In genomic region chr4:147633113-147633512, GRCh38 we compare ENCODE assay signal across 25 cellular contexts. TPM values are rescaled to one million over a fixed set of nuclear protein-coding genes. Genes with fewer than 3 reads are reported as not detected.
A peak's percentile ranks its signal among the peaks of the same experiment; 100 is the strongest.
DNase-seq lines count a peak whose midpoint lies in the region; ATAC-seq and TF ChIP-seq lines count a peak whose summit lies in the region.
"Had no signal": no experiment of that assay in that cellular context is flagged by ENCODE, and none has a peak within 500 bp of the region (broad histone marks: within the 10 kb centered on the region; RNA-seq: fewer than 3 reads in every experiment).

No MANE protein-coding gene starts in this region.

- H3K27me3 Mint-ChIP-seq in T-helper 17 cell: no peaks in the 10 kb centered on the region
- H3K27me3 Mint-ChIP-seq: CD4-positive, CD25-positive, alpha-beta regulatory T cell; naive thymus-derived CD8-positive, alpha-beta T cell had no signal

- peaks cover 100% of the 10 kb centered on the region for H3K36me3 Mint-ChIP-seq in stimulated activated effector memory CD8-positive, alpha-beta T cell treated with anti-CD3 and anti-CD28 coated beads, Interleukin-12 subunit alpha, Interleukin-12 subunit beta, amount 100 ng/mL, for 72 hours
- H3K36me3 Mint-ChIP-seq in T-helper 17 cell (ENCODE audit: low read depth): peaks cover 4% of the 10 kb centered on the region

- H3K4me1 Mint-ChIP-seq in stimulated activated effector memory CD8-positive, alpha-beta T cell treated with anti-CD3 and anti-CD28 coated beads, Interleukin-12 subunit alpha, Interleukin-12 subunit beta, amount 100 ng/mL, for 72 hours: no peaks in the 10 kb centered on the region
- H3K4me1 Mint-ChIP-seq in T-helper 17 cell: no peaks in the 10 kb centered on the region

- H3K9me3 ChIP-seq in T-helper 17 cell (ENCODE audit: control insufficient read depth, low read length, poor library complexity, severe bottlenecking): no peaks in the 10 kb centered on the region
- H3K9me3 ChIP-seq: testis had no signal

- DNase-seq in HCEC 1CT (peak; percentile 80), astrocyte of the spinal cord (ENCODE audit: low read depth, low spot score) (peak; percentile 24), iris pigment epithelial cell (ENCODE audit: low read depth) (peak; percentile 94), NCI-H2029 (lab: John Stamatoyannopoulos, UW) (no peak), T-helper 17 cell (no peak), DMS 273 (lab: John Stamatoyannopoulos, UW; ENCODE audit: unreplicated experiment) (no peak)
- no peak for DNase-seq in stimulated activated effector memory CD8-positive, alpha-beta T cell treated with anti-CD3 and anti-CD28 coated beads, Interleukin-12 subunit alpha, Interleukin-12 subunit beta, amount 100 ng/mL, for 72 hours (ENCODE audit: low spot score in 2 of 2)
- DNase-seq: activated CD4-positive, CD25-positive, alpha-beta regulatory T cell treated with anti-CD3 and anti-CD28 coated beads, Interleukin-2, amount 50 U/mL, for 72 hours; activated naive CD4-positive, alpha-beta T cell treated with Interleukin-2 at 50 U/mL for 16 hours; activated T-cell treated with anti-CD3 and anti-CD28 coated beads, Interleukin-2, amount 50 U/mL, for 4 hours; amygdala; CD4-positive, CD25-positive, alpha-beta regulatory T cell; dermis blood vessel endothelial cell; DMS 273 treated with DMSO at 0.1 percent for 48 hours; heart left ventricle; KG1; left colon; naive thymus-derived CD8-positive, alpha-beta T cell; NCI-H146; NCI-H526; retina; stimulated activated CD4-positive, alpha-beta T cell treated with anti-CD3 and anti-CD28 coated beads, Interleukin-4, amount 100 ng/mL, for 1 hour; stimulated activated naive CD4-positive, alpha-beta T cell treated with Interleukin-2 at 50 U/mL for 16 hours; testis had no signal

- no peak overlapping the region for H3K4me3 ChIP-seq in astrocyte of the spinal cord (ENCODE audit: low read depth, low read length)
- H3K4me3 ChIP-seq: heart left ventricle, testis had no signal

- peak overlapping the region; percentile 52 for H3K27ac Mint-ChIP-seq in stimulated activated effector memory CD8-positive, alpha-beta T cell treated with anti-CD3 and anti-CD28 coated beads, Interleukin-12 subunit alpha, Interleukin-12 subunit beta, amount 100 ng/mL, for 72 hours
- H3K27ac Mint-ChIP-seq in T-helper 17 cell: no peak overlapping the region

- in situ Hi-C loops in astrocyte of the spinal cord (cut with HindIII; ENCODE audit: low sequenced_read_pairs): no loop called here

- H3K9me3 Mint-ChIP-seq in stimulated activated effector memory CD8-positive, alpha-beta T cell treated with anti-CD3 and anti-CD28 coated beads, Interleukin-12 subunit alpha, Interleukin-12 subunit beta, amount 100 ng/mL, for 72 hours: no peaks in the 10 kb centered on the region
- H3K9me3 Mint-ChIP-seq: activated T-cell treated with anti-CD3 and anti-CD28 coated beads, Interleukin-2, amount 50 U/mL, for 4 hours had no signal

- TF ChIP-seq CTCF in astrocyte of the spinal cord (IDR thresholded peaks at IDR 0.05; ENCODE audit: low read depth, low read length): no peak

- H3K4me3 Mint-ChIP-seq in stimulated activated effector memory CD8-positive, alpha-beta T cell treated with anti-CD3 and anti-CD28 coated beads, Interleukin-12 subunit alpha, Interleukin-12 subunit beta, amount 100 ng/mL, for 72 hours: no peak overlapping the region
- no peak overlapping the region for H3K4me3 Mint-ChIP-seq in T-helper 17 cell
- H3K4me3 Mint-ChIP-seq: activated T-cell treated with anti-CD3 and anti-CD28 coated beads, Interleukin-2, amount 50 U/mL, for 4 hours; CD4-positive, CD25-positive, alpha-beta regulatory T cell; naive thymus-derived CD8-positive, alpha-beta T cell had no signal

- ATAC-seq in stimulated activated effector memory CD8-positive, alpha-beta T cell treated with anti-CD3 and anti-CD28 coated beads, Interleukin-12 subunit alpha, Interleukin-12 subunit beta, amount 100 ng/mL, for 72 hours: no peak
- no peak for ATAC-seq in T-helper 17 cell
- ATAC-seq: activated T-cell treated with anti-CD3 and anti-CD28 coated beads, Interleukin-2, amount 50 U/mL, for 4 hours; heart left ventricle; left colon; naive thymus-derived CD8-positive, alpha-beta T cell; Panc1 had no signal

RNA-seq across cellular contexts. Expression of gene TMEM184C, which starts 15.9 kb away (rescaled TPM):
- 10 to 100 TPM; 14.2 to 18.0 TPM for total RNA-seq in T-helper 17 cell

RNA-seq across cellular contexts. Expression of gene PRMT9, which starts 50.9 kb away (rescaled TPM):
- total RNA-seq in T-helper 17 cell: 10 to 100 TPM; 13.9 to 21.3 TPM

Comparison
In these comparisons a context has a peak if more than half of its experiments do, and no peak if none do; other contexts are left out.
1. DNase-seq: peak in HCEC 1CT (single experiment), astrocyte of the spinal cord (single experiment) and iris pigment epithelial cell (single experiment); none in stimulated activated effector memory CD8-positive, alpha-beta T cell treated with anti-CD3 and anti-CD28 coated beads, Interleukin-12 subunit alpha, Interleukin-12 subunit beta, amount 100 ng/mL, for 72 hours (0 of 2), NCI-H2029 (single experiment), T-helper 17 cell (0 of 3) and DMS 273 (single experiment).